ENCODE assay signal across 15 cellular contexts in the genomic region with DNA sequence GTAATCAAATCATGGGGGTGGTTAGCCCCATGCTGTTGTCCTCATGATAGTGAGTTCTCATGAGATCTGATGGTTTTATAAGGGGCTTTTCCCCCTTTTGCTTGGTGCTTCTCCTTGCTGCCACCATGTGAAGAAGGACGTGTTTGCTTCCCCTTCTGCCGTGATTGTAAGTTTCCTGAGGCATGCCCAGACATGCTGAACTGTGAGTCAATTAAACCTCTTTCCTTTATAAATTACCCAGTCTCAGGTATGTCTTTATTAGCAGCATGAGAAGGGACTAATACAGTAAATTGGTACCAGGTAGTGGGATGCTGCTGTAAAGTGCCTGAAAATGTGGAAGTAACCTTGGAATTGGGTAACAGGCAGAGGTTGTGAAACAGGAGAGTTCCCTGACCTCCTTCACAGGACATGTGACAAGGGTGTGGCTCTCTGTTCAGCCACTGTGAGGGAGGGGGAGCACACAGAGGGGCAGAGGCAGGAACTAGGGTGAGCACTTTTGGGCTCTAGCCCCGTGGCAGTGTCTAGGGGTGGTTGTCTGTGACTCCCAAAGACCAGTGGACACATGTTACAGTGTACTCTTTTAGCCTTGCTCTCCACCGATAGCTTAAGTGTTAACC.
DNase-seq lines count a peak whose midpoint lies in the region; ATAC-seq and TF ChIP-seq lines count a peak whose summit lies in the region.
"Had no signal": no experiment of that assay in that cellular context is flagged by ENCODE, and none has a peak within 500 bp of the region (broad histone marks: within the 10 kb centered on the region; RNA-seq: fewer than 3 reads in every experiment).

No MANE protein-coding gene starts in this region.

- peak overlapping the region; percentile 2 for H3K27ac Mint-ChIP-seq in activated naive CD4-positive, alpha-beta T cell treated with anti-CD3 and anti-CD28 coated beads for 36 hours
- H3K27ac Mint-ChIP-seq: stimulated activated naive B cell treated with anti-CD40 and anti-IgM and Interleukin-4, amounts not matched to agents 10 μg/mL and 1 μg/mL and 100 μg/mL, for 72 hours had no signal

- H3K36me3 Mint-ChIP-seq in activated naive CD4-positive, alpha-beta T cell treated with anti-CD3 and anti-CD28 coated beads for 36 hours (ENCODE audit: low read depth) = peaks cover 20% of the 10 kb centered on the region

- intact Hi-C loops in activated naive CD4-positive, alpha-beta T cell treated with anti-CD3 and anti-CD28 coated beads for 36 hours (cut with micrococcal nuclease) = no loop called here
- intact Hi-C loops in sciatic nerve (cut with DNase I) = no loop called here

- H3K4me3 ChIP-seq in fibroblast of mammary gland (ENCODE audit: control insufficient read depth, low read depth, low read length) = no peak overlapping the region
- H3K4me3 ChIP-seq: A549, PC-9 had no signal

- H3K4me3 Mint-ChIP-seq in activated naive CD4-positive, alpha-beta T cell treated with anti-CD3 and anti-CD28 coated beads for 36 hours = no peak overlapping the region
- H3K4me3 Mint-ChIP-seq: naive thymus-derived CD8-positive, alpha-beta T cell; stimulated activated naive B cell treated with anti-CD40 and anti-IgM and Interleukin-4, amounts not matched to agents 10 μg/mL and 1 μg/mL and 100 μg/mL, for 72 hours had no signal

- no peaks in the 10 kb centered on the region for H3K27me3 Mint-ChIP-seq in activated naive CD4-positive, alpha-beta T cell treated with anti-CD3 and anti-CD28 coated beads for 36 hours (ENCODE audit: low read depth)
- H3K27me3 Mint-ChIP-seq: naive thymus-derived CD8-positive, alpha-beta T cell; stimulated activated naive B cell treated with anti-CD40 and anti-IgM and Interleukin-4, amounts not matched to agents 10 μg/mL and 1 μg/mL and 100 μg/mL, for 72 hours had no signal

- peaks cover 12% of the 10 kb centered on the region for H3K9me3 Mint-ChIP-seq in activated naive CD4-positive, alpha-beta T cell treated with anti-CD3 and anti-CD28 coated beads for 36 hours

- no peak for TF ChIP-seq CTCF in fibroblast of mammary gland (conservative IDR thresholded peaks at IDR 0.05; ENCODE audit: control insufficient read depth, insufficient read depth, low read depth, low read length)

- CTCF ChIA-PET in activated naive CD4-positive, alpha-beta T cell treated with anti-CD3 and anti-CD28 coated beads for 36 hours (lab: Charles Lee) = interaction anchor here (0.6 kb wide), 1 partner anchor 52 kb away, joined by 3 read pairs; no protein-coding TSS in a partner anchor

- H3K4me1 Mint-ChIP-seq in activated naive CD4-positive, alpha-beta T cell treated with anti-CD3 and anti-CD28 coated beads for 36 hours (ENCODE audit: low read depth) = no peaks in the 10 kb centered on the region

- peak; percentile 32 for ATAC-seq in sciatic nerve
- ATAC-seq: A549; left ventricle myocardium superior; naive thymus-derived CD8-positive, alpha-beta T cell; stimulated activated naive B cell treated with anti-CD40 and anti-IgM and Interleukin-4, amounts not matched to agents 10 μg/mL and 1 μg/mL and 100 μg/mL, for 72 hours had no signal

- no peak for DNase-seq in activated naive CD4-positive, alpha-beta T cell treated with anti-CD3 and anti-CD28 coated beads for 36 hours
- no peak for DNase-seq in activated naive CD4-positive, alpha-beta T cell treated with anti-CD3 and anti-CD28 coated beads, Interleukin-2, amount 50 U/mL, for 16 hours
- DNase-seq in OCI-M1 (lab: John Stamatoyannopoulos, UW) = peak; percentile 56
- DNase-seq in fibroblast of mammary gland (ENCODE audit: low read depth) = peak; percentile 27
- no peak for DNase-seq in sciatic nerve (ENCODE audit: low spot score)
- DNase-seq in HT-29 (ENCODE audit: low spot score) = no peak
- DNase-seq in EL = no peak
- no peak for DNase-seq in activated CD4-positive, alpha-beta T cell treated with anti-CD3 and anti-CD28 coated beads for 48 hours
- DNase-seq: hypothalamus; left ventricle myocardium superior; naive thymus-derived CD8-positive, alpha-beta T cell; NCI-H446; PC-9; stimulated activated naive B cell treated with anti-CD40 and anti-IgM and Interleukin-4, amounts not matched to agents 10 μg/mL and 1 μg/mL and 100 μg/mL, for 72 hours had no signal

Comparison
In these comparisons a context has a peak if more than half of its experiments do, and no peak if none do; other contexts are left out.
1. DNase-seq: peak in OCI-M1 (single experiment) and fibroblast of mammary gland (single experiment); none in activated naive CD4-positive, alpha-beta T cell treated with anti-CD3 and anti-CD28 coated beads for 36 hours (single experiment), activated naive CD4-positive, alpha-beta T cell treated with anti-CD3 and anti-CD28 coated beads, Interleukin-2, amount 50 U/mL, for 16 hours (single experiment), sciatic nerve (single experiment), HT-29 (single experiment), EL (single experiment) and activated CD4-positive, alpha-beta T cell treated with anti-CD3 and anti-CD28 coated beads for 48 hours (single experiment).